ENCODE assay signal across 22 cellular contexts in genomic region chr21:45123440-45123839, GRCh38.
"Had no signal": no experiment of that assay in that cellular context is flagged by ENCODE, and none has a peak within 500 bp of the region (broad histone marks: within the 10 kb centered on the region; RNA-seq: fewer than 3 reads in every experiment).

No MANE protein-coding gene starts in this region.

- H3K27ac ChIP-seq: cardiac muscle cell, esophagus squamous epithelium, ovary, psoas muscle, thyroid gland had no signal

- H3K4me1 ChIP-seq: thyroid gland had no signal

- FAIRE-seq: TTC549 had no signal

- DNase-seq: activated CD4-positive, alpha-beta memory T cell treated with anti-CD3 and anti-CD28 coated beads, Interleukin-2, amount 10 ng/mL, durations not matched to agents 7 days and 5 days; activated CD4-positive, alpha-beta T cell treated with anti-CD3 and anti-CD28 coated beads for 48 hours; activated CD4-positive, CD25-positive, alpha-beta regulatory T cell; activated CD8-positive, alpha-beta memory T cell treated with anti-CD3 and anti-CD28 coated beads, Interleukin-2, amount 10 ng/mL, durations not matched to agents 7 days and 5 days; activated naive CD4-positive, alpha-beta T cell; activated naive CD8-positive, alpha-beta T cell treated with anti-CD3 and anti-CD28 coated beads for 36 hours; amniotic stem cell; dermis blood vessel endothelial cell; effector memory CD8-positive, alpha-beta T cell; esophagus squamous epithelium; mesenchymal stem cell; mucosa of descending colon; naive thymus-derived CD4-positive, alpha-beta T cell; ovary; psoas muscle; right cardiac atrium; stimulated activated CD4-positive, alpha-beta T cell treated with anti-CD3 and anti-CD28 coated beads, Interleukin-4, amount 100 ng/mL, for 1 hour; thyroid gland had no signal

- H3K9me3 ChIP-seq: esophagus squamous epithelium, mucosa of descending colon, ovary, psoas muscle, thyroid gland had no signal

- H3K4me2 ChIP-seq: smooth muscle cell had no signal

- H3K36me3 ChIP-seq: cardiac muscle cell, ovary, thyroid gland had no signal

- H3K27me3 ChIP-seq: cardiac muscle cell, esophagus squamous epithelium, ovary, thyroid gland had no signal

- H3K4me3 ChIP-seq: cardiac muscle cell, esophagus squamous epithelium, mucosa of descending colon, ovary, psoas muscle, smooth muscle cell, thyroid gland had no signal

- ATAC-seq: activated CD8-positive, alpha-beta memory T cell treated with anti-CD3 and anti-CD28 coated beads, Interleukin-2, amount 10 ng/mL, durations not matched to agents 7 days and 5 days; activated T-helper 17 cell treated with anti-CD3 and anti-CD28 coated beads, Interleukin-2, amount 50 U/mL, for 72 hours; effector memory CD8-positive, alpha-beta T cell; mucosa of descending colon; naive thymus-derived CD4-positive, alpha-beta T cell; psoas muscle; right cardiac atrium had no signal
